18 cellular contexts compared by ENCODE assay signal in genomic region chrX:103565197-103565596, GRCh38. TPM values are rescaled to one million over a fixed set of nuclear protein-coding genes. Genes with fewer than 3 reads are reported as not detected.
DNase-seq lines count a peak whose midpoint lies in the region; ATAC-seq, FAIRE-seq and TF ChIP-seq lines count a peak whose summit lies in the region.
"Had no signal": no experiment of that assay in that cellular context is flagged by ENCODE, and none has a peak within 500 bp of the region (broad histone marks: within the 10 kb centered on the region; RNA-seq: fewer than 3 reads in every experiment).

No MANE protein-coding gene starts in this region.

- peak; percentile 77 for ATAC-seq in HG02852 (IDR thresholded peaks at IDR 0.05; ENCODE audit: unreplicated experiment)
- ATAC-seq: activated naive CD8-positive, alpha-beta T cell treated with anti-CD3 and anti-CD28 coated beads, Interleukin-2, amount 50 U/mL, for 24 hours; gastrocnemius medialis; stimulated activated memory B cell treated with anti-CD40 and anti-IgM and Interleukin-4, amounts not matched to agents 10 μg/mL and 1 μg/mL and 100 μg/mL, for 72 hours; T-cell had no signal

- peak; percentile 85 for FAIRE-seq in GM19239 (lab: Jason Lieb, UNC)
- FAIRE-seq: endometrium, urothelium cell line had no signal

- H3K4me3 ChIP-seq in Karpas-422 (ENCODE audit: low read length) (no peak overlapping the region), uterus (no peak overlapping the region), thyroid gland (replicated peaks in 1 of 3) (no peak overlapping the region)
- H3K4me3 ChIP-seq: gastrocnemius medialis had no signal

- TF ChIP-seq CTCF in uterus (IDR thresholded peaks at IDR 0.05) (no peak), thyroid gland (IDR thresholded peaks at IDR 0.05) (no peak)

- no peaks in the 10 kb centered on the region for H3K9me2 ChIP-seq in Karpas-422 (replicated peaks; ENCODE audit: insufficient read depth, low read length)

- peak overlapping the region; percentile 35 for H3K4me2 ChIP-seq in Karpas-422 (ENCODE audit: low read depth, low read length, poor library complexity, severe bottlenecking)

- H3K27me3 ChIP-seq in Karpas-422 (ENCODE audit: low read length) = no peaks in the 10 kb centered on the region
- H3K27me3 ChIP-seq in uterus = peaks cover 0 to 5% of the 10 kb centered on the region in 2 donors
- no peaks in the 10 kb centered on the region for H3K27me3 ChIP-seq in thyroid gland
- H3K27me3 ChIP-seq: gastrocnemius medialis had no signal

- H3K79me2 ChIP-seq in Karpas-422 (ENCODE audit: low read length) = no peaks in the 10 kb centered on the region

- H3K36me3 ChIP-seq in Karpas-422 (ENCODE audit: insufficient read depth, low read length) (no peaks in the 10 kb centered on the region), uterus (no peaks in the 10 kb centered on the region), thyroid gland (no peaks in the 10 kb centered on the region)
- H3K36me3 ChIP-seq: gastrocnemius medialis had no signal

- no peaks in the 10 kb centered on the region for H4K20me1 ChIP-seq in Karpas-422 (ENCODE audit: insufficient read depth, low read depth, low read length)

- no peak overlapping the region for H3K27ac ChIP-seq in Karpas-422 (ENCODE audit: low read length)
- peak overlapping the region; percentile 43 to 70 for H3K27ac ChIP-seq in uterus
- no peak overlapping the region for H3K27ac ChIP-seq in thyroid gland
- H3K27ac ChIP-seq: gastrocnemius medialis had no signal

- DNase-seq in GM19239 (ENCODE audit: insufficient read length, low spot score) (no peak), Karpas-422 (peak; percentile 61), uterus (no peak), thyroid gland (no peak), NCI-H82 treated with DMSO at 0.1 percent for 48 hours (lab: John Stamatoyannopoulos, UW; ENCODE audit: unreplicated experiment) (no peak), DMS79 treated with DMSO at 0.1 percent for 48 hours (lab: John Stamatoyannopoulos, UW) (no peak)
- DNase-seq: activated CD4-positive, alpha-beta T cell treated with anti-CD3 and anti-CD28 coated beads for 1 hour; activated naive CD8-positive, alpha-beta T cell treated with anti-CD3 and anti-CD28 coated beads, Interleukin-2, amount 50 U/mL, for 24 hours; C1 segment of cervical spinal cord; gastrocnemius medialis; mesendoderm; NCI-H1092; NCI-H2227 treated with DMSO at 0.1 percent for 48 hours; T-cell had no signal

- peak overlapping the region; percentile 17; the same call in 1 of the 2 replicates for H3K9ac ChIP-seq in Karpas-422 (ENCODE audit: low read length)

- 83 to 89% methylated on average over 4 of the region's 4 CpGs for WGBS in thyroid gland, 2 donors

- H3K9me3 ChIP-seq in Karpas-422 (ENCODE audit: low read length) = no peaks in the 10 kb centered on the region
- H3K9me3 ChIP-seq in uterus = no peaks in the 10 kb centered on the region
- H3K9me3 ChIP-seq in thyroid gland = no peaks in the 10 kb centered on the region
- H3K9me3 ChIP-seq: gastrocnemius medialis had no signal

- no peak for TF ChIP-seq POLR2A in uterus (IDR thresholded peaks at IDR 0.05)
- TF ChIP-seq POLR2A in thyroid gland (IDR thresholded peaks at IDR 0.05) = no peak

- intact Hi-C loops in uterus (cut with DNase I; ENCODE audit: low total_unique reads) (no loop called here), thyroid gland (cut with DNase I) (no loop called here)

- no peak overlapping the region for H2AFZ ChIP-seq in Karpas-422 (ENCODE audit: low read length)

- H3K4me1 ChIP-seq in Karpas-422 (ENCODE audit: low read length) = peaks cover 15% of the 10 kb centered on the region
- H3K4me1 ChIP-seq in uterus = no peaks in the 10 kb centered on the region
- no peaks in the 10 kb centered on the region for H3K4me1 ChIP-seq in thyroid gland
- H3K4me1 ChIP-seq: gastrocnemius medialis had no signal

RNA-seq across cellular contexts. Expression of gene TCEAL4, which starts 20.1 kb away (rescaled TPM):
- total RNA-seq in Karpas-422 (2014; rRNA removed; shearing (Covaris generic); ENCODE audit: low replicate concordance) = 19.8 and 35.4 TPM in 2 replicates
- total RNA-seq in uterus (100 to 1,000 TPM in 3 of 4 donors, 10 to 100 TPM in 1; 79.8 to 380 (median 308) TPM), thyroid gland (10 to 100 TPM; 72.0 to 91.8 (median 79.8) TPM)

RNA-seq across cellular contexts. Expression of gene TCEAL3, which starts 42.6 kb away (rescaled TPM):
- total RNA-seq in Karpas-422 (2014; rRNA removed; shearing (Covaris generic); ENCODE audit: low replicate concordance) = 1.8 and 6.9 TPM in 2 replicates
- total RNA-seq in uterus (100 to 1,000 TPM in 1 of 4 donors, 10 to 100 TPM in 3; 13.8 to 120 (median 66.1) TPM), thyroid gland (10 to 100 TPM; 38.1 to 61.1 (median 43.7) TPM)

RNA-seq across cellular contexts. Expression of gene RAB40A, which starts 45.9 kb away (rescaled TPM):
- total RNA-seq in Karpas-422 (2014; rRNA removed; shearing (Covaris generic); ENCODE audit: low replicate concordance) = 0.11 and 0.15 TPM in 2 replicates
- total RNA-seq in uterus (1 to 10 TPM in 3 of 4 donors, under 1 TPM in 1; 0.88 to 8.7 (median 3.9) TPM), thyroid gland (under 1 TPM; 0.33 to 0.71 (median 0.58) TPM)
- total RNA-seq: gastrocnemius medialis had no signal

Comparison
In these comparisons a context has a peak if more than half of its experiments do, and no peak if none do; other contexts are left out.
1. H3K27ac ChIP-seq: peak in uterus (2 of 2); none in Karpas-422 (single experiment) and thyroid gland (0 of 3).